1 cellular context compared by ENCODE assay signal in genomic region chr2:113834057-113834720, GRCh38.
TF ChIP-seq lines count a peak whose summit lies in the region.

No MANE protein-coding gene starts in this region.

TF ChIP-seq in K562, 482 proteins besides CTCF, POLR2A, EP300 and RAD21 (continued from another document):
- peak; percentile 39 for TF ChIP-seq PRDM10 (IDR thresholded peaks at IDR 0.05; ENCODE audit: partially characterized antibody)
